Comparison of ENCODE assay signal across 26 cellular contexts in genomic region chr1:238982736-238983135, GRCh38.
"Had no signal": no experiment of that assay in that cellular context is flagged by ENCODE, and none has a peak within 500 bp of the region (broad histone marks: within the 10 kb centered on the region; RNA-seq: fewer than 3 reads in every experiment).

No MANE protein-coding gene starts in this region.

- DNase-seq: colonic mucosa; dermis blood vessel endothelial cell; esophagus squamous epithelium; foreskin fibroblast; glutamatergic neuron; immature natural killer cell; kidney; left cardiac atrium; left ventricle myocardium superior; mesendoderm; naive thymus-derived CD8-positive, alpha-beta T cell; ovary; right cardiac atrium; spleen; stimulated activated CD4-positive, alpha-beta T cell treated with anti-CD3 and anti-CD28 coated beads, Interleukin-15, amount 100 ng/mL, for 24 hours; stimulated activated CD4-positive, alpha-beta T cell treated with anti-CD3 and anti-CD28 coated beads, Interleukin-1b, Interleukin-23, amount 100 ng/mL, for 48 hours; stimulated activated CD4-positive, alpha-beta T cell treated with anti-CD3 and anti-CD28 coated beads, Interleukin-4, amount 100 ng/mL, for 24 hours; stimulated activated naive B cell treated with anti-CD40 and anti-IgM and Interleukin-4, amounts not matched to agents 10 μg/mL and 1 μg/mL and 100 μg/mL, for 72 hours; stimulated activated naive CD8-positive, alpha-beta T cell treated with anti-CD3 and anti-CD28 coated beads, Interleukin-15, amount 100 ng/mL, for 72 hours; testis; upper lobe of right lung had no signal

- H3K27me3 ChIP-seq: colonic mucosa, esophagus squamous epithelium, gastroesophageal sphincter, neutrophil, ovary, spleen, testis, tibial nerve, upper lobe of right lung, vagina had no signal

- H3K9me3 ChIP-seq: colonic mucosa, esophagus squamous epithelium, neutrophil, ovary, testis, upper lobe of right lung, vagina had no signal

- H3K36me3 ChIP-seq: colonic mucosa, esophagus squamous epithelium, gastroesophageal sphincter, neutrophil, ovary, spleen, tibial nerve, upper lobe of right lung, vagina had no signal

- H3K27ac ChIP-seq: colonic mucosa, esophagus squamous epithelium, gastroesophageal sphincter, neutrophil, ovary, spleen, testis, tibial nerve, upper lobe of right lung, vagina had no signal

- ATAC-seq: gastroesophageal sphincter; left cardiac atrium; left ventricle myocardium superior; naive thymus-derived CD8-positive, alpha-beta T cell; right cardiac atrium; stimulated activated naive B cell treated with anti-CD40 and anti-IgM and Interleukin-4, amounts not matched to agents 10 μg/mL and 1 μg/mL and 100 μg/mL, for 72 hours; stimulated activated naive CD8-positive, alpha-beta T cell treated with anti-CD3 and anti-CD28 coated beads, Interleukin-15, amount 100 ng/mL, for 72 hours; upper lobe of right lung had no signal

- H3K4me1 ChIP-seq: colonic mucosa, esophagus squamous epithelium, gastroesophageal sphincter, spleen, testis, tibial nerve, upper lobe of right lung, vagina had no signal

- H3K4me3 ChIP-seq: colonic mucosa, esophagus squamous epithelium, gastroesophageal sphincter, lung, ovary, spleen, testis, tibial nerve, upper lobe of right lung, vagina had no signal
